In the genomic region with DNA sequence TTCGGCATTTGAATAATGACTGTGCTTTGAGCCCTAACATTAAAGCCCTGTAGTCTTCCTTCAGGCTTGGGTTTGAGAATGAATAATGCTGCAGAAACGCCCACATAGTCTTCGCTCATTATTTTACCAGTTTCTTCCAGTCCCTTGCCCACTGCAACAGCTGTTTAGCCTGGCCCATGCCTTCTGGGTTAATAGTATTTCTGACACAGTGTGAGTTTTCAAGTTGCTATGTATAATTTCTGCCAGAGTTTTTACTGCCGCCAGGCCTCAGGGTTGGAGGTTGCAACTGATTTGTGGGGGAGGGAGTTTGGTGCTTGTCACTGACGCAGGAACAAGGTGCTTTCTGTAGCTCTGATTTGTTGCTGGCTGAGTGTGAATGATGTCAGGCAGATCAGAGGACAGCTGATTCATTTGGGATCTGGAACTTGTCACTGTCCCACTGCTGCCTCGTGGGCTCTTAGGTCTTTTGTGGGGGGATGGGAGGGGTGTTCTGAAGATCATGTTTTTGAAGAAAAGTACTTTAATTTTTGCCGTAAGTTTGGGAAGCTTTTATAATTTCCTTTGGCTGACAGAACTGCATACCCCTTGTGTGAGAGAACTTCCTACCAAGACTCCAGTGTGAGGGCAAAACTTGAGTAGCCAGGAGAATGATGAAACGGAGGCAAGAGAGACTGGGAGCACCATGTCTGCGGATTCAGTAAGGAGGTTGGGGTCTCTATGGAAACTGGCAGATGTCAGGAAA, we compare ENCODE assay signal across 8 cellular contexts.
DNase-seq lines count a peak whose midpoint lies in the region; ATAC-seq and TF ChIP-seq lines count a peak whose summit lies in the region.

No MANE protein-coding gene starts in this region.

- ATAC-seq in left ventricle myocardium superior (peak; percentile 95), upper lobe of right lung (no peak)

- POLR2A ChIA-PET in HEK293 (lab: Yijun Ruan, JAX): no interaction called here

- H3K4me3 ChIP-seq in HEK293 (ENCODE audit: low read depth, low read length): no peak overlapping the region
- H3K4me3 ChIP-seq in smooth muscle cell: peak overlapping the region; percentile 14
- no peak overlapping the region for H3K4me3 ChIP-seq in upper lobe of right lung

- peak overlapping the region; percentile 20 for H2AFZ ChIP-seq in smooth muscle cell (ENCODE audit: low read depth)

- H3F3A ChIP-seq in smooth muscle cell (ENCODE audit: low read depth): peaks cover 16% of the 10 kb centered on the region

- CTCF ChIA-PET in HEK293 (lab: Yijun Ruan, JAX): interaction anchor here (0.6 to 1.1 kb wide), 2 partner anchors 9 to 321 kb away, joined by 3 to 4 read pairs; no protein-coding TSS in a partner anchor

- H3K79me2 ChIP-seq in smooth muscle cell (ENCODE audit: low read depth): peaks cover 19% of the 10 kb centered on the region

- H3K4me2 ChIP-seq in smooth muscle cell: peak overlapping the region; percentile 82

- H3K27ac ChIP-seq in HEK293 (ENCODE audit: extremely low read depth, low read depth, low read length): no peak overlapping the region
- H3K27ac ChIP-seq in smooth muscle cell (ENCODE audit: low read depth): peak overlapping the region; percentile 93
- no peak overlapping the region for H3K27ac ChIP-seq in upper lobe of right lung

- intact Hi-C loops in left ventricle myocardium superior (cut with micrococcal nuclease) (loop anchor here (10.0 kb wide), 1 partner anchor 111 kb away; no protein-coding TSS in a partner anchor), upper lobe of right lung (cut with DNase I) (no loop called here)

- H3K4me1 ChIP-seq in HEK293 (ENCODE audit: control insufficient read depth, insufficient read depth, low read length) (no peaks in the 10 kb centered on the region), smooth muscle cell (ENCODE audit: low read depth) (peaks cover 21% of the 10 kb centered on the region), upper lobe of right lung (no peaks in the 10 kb centered on the region)

- H3K9me3 ChIP-seq in HEK293 (ENCODE audit: control insufficient read depth, insufficient read depth, low read depth, low read length): no peaks in the 10 kb centered on the region
- H3K9me3 ChIP-seq in smooth muscle cell (replicated peaks; ENCODE audit: low read depth): no peaks in the 10 kb centered on the region
- no peaks in the 10 kb centered on the region for H3K9me3 ChIP-seq in upper lobe of right lung

- peak overlapping the region; percentile 80 for H3K9ac ChIP-seq in smooth muscle cell (ENCODE audit: low read depth)

- TF ChIP-seq CTCF in HEK293 (tag by site-specific recombination; IDR thresholded peaks at IDR 0.05) (no peak), smooth muscle cell (IDR thresholded peaks at IDR 0.05; ENCODE audit: borderline replicate concordance, insufficient read depth, poor library complexity, severe bottlenecking) (no peak), upper lobe of right lung (IDR thresholded peaks at IDR 0.05) (no peak)

- no peaks in the 10 kb centered on the region for H3K27me3 ChIP-seq in smooth muscle cell (ENCODE audit: low read depth)
- H3K27me3 ChIP-seq in upper lobe of right lung: no peaks in the 10 kb centered on the region

- WGBS in smooth muscle cell (ENCODE audit: low lambda C conversion rate): 8% methylated on average over 9 of the region's 9 CpGs

- DNase-seq in activated T-cell treated with anti-CD3 and anti-CD28 coated beads, Interleukin-2, amount 50 U/mL, for 48 hours: peak; percentile 34 to 37
- DNase-seq in left ventricle myocardium superior: peak; percentile 59
- peak; percentile 23 for DNase-seq in smooth muscle cell (lab: John Stamatoyannopoulos, UW; ENCODE audit: unreplicated experiment)
- DNase-seq in upper lobe of right lung: no peak
- DNase-seq in SIG-M5 (lab: John Stamatoyannopoulos, UW): no peak
- DNase-seq in OCI-M1 (lab: John Stamatoyannopoulos, UW): no peak
- DNase-seq in GM19238 (ENCODE audit: insufficient read length, low spot score): no peak

- no peaks in the 10 kb centered on the region for H4K20me1 ChIP-seq in smooth muscle cell (ENCODE audit: low read depth)

- H3K36me3 ChIP-seq in HEK293 (ENCODE audit: control insufficient read depth in 2 of 2, insufficient read depth in 1 of 2, low read length in 2 of 2) (no peaks in the 10 kb centered on the region), smooth muscle cell (ENCODE audit: low read depth) (no peaks in the 10 kb centered on the region), upper lobe of right lung (no peaks in the 10 kb centered on the region)

TF ChIP-seq in HEK293, 187 proteins besides CTCF, POLR2A, EP300 and RAD21 (continues in another document):
- TF ChIP-seq, protein P1, sequence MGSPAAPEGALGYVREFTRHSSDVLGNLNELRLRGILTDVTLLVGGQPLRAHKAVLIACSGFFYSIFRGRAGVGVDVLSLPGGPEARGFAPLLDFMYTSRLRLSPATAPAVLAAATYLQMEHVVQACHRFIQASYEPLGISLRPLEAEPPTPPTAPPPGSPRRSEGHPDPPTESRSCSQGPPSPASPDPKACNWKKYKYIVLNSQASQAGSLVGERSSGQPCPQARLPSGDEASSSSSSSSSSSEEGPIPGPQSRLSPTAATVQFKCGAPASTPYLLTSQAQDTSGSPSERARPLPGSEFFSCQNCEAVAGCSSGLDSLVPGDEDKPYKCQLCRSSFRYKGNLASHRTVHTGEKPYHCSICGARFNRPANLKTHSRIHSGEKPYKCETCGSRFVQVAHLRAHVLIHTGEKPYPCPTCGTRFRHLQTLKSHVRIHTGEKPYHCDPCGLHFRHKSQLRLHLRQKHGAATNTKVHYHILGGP (tag by site-specific recombination; IDR thresholded peaks at IDR 0.05): no peak
- TF ChIP-seq, protein P2, sequence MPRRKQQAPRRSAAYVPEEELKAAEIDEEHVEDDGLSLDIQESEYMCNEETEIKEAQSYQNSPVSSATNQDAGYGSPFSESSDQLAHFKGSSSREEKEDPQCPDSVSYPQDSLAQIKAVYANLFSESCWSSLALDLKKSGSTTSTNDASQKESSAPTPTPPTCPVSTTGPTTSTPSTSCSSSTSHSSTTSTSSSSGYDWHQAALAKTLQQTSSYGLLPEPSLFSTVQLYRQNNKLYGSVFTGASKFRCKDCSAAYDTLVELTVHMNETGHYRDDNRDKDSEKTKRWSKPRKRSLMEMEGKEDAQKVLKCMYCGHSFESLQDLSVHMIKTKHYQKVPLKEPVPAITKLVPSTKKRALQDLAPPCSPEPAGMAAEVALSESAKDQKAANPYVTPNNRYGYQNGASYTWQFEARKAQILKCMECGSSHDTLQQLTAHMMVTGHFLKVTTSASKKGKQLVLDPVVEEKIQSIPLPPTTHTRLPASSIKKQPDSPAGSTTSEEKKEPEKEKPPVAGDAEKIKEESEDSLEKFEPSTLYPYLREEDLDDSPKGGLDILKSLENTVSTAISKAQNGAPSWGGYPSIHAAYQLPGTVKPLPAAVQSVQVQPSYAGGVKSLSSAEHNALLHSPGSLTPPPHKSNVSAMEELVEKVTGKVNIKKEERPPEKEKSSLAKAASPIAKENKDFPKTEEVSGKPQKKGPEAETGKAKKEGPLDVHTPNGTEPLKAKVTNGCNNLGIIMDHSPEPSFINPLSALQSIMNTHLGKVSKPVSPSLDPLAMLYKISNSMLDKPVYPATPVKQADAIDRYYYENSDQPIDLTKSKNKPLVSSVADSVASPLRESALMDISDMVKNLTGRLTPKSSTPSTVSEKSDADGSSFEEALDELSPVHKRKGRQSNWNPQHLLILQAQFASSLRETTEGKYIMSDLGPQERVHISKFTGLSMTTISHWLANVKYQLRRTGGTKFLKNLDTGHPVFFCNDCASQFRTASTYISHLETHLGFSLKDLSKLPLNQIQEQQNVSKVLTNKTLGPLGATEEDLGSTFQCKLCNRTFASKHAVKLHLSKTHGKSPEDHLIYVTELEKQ (tag by site-specific recombination; IDR thresholded peaks at IDR 0.05; ENCODE audit: borderline replicate concordance): peak; percentile 50; the same call in 1 of the 2 replicates
- TF ChIP-seq KLF9 (tag by site-specific recombination; IDR thresholded peaks at IDR 0.05; ENCODE audit: low read depth) (peak; percentile 39; the same call in 1 of the 2 replicates), ZNF629 (tag by site-specific recombination; IDR thresholded peaks at IDR 0.05) (peak; percentile 86), GFI1B (tag by site-specific recombination; IDR thresholded peaks at IDR 0.05) (peak; percentile 96), SP7 (tag by site-specific recombination; IDR thresholded peaks at IDR 0.05) (peak; percentile 76)
- TF ChIP-seq, protein P3, sequence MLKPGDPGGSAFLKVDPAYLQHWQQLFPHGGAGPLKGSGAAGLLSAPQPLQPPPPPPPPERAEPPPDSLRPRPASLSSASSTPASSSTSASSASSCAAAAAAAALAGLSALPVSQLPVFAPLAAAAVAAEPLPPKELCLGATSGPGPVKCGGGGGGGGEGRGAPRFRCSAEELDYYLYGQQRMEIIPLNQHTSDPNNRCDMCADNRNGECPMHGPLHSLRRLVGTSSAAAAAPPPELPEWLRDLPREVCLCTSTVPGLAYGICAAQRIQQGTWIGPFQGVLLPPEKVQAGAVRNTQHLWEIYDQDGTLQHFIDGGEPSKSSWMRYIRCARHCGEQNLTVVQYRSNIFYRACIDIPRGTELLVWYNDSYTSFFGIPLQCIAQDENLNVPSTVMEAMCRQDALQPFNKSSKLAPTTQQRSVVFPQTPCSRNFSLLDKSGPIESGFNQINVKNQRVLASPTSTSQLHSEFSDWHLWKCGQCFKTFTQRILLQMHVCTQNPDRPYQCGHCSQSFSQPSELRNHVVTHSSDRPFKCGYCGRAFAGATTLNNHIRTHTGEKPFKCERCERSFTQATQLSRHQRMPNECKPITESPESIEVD (tag by site-specific recombination; IDR thresholded peaks at IDR 0.05): peak; percentile 91

Comparison
In these comparisons a context has a peak if more than half of its experiments do, and no peak if none do; other contexts are left out.
1. DNase-seq: peak in activated T-cell treated with anti-CD3 and anti-CD28 coated beads, Interleukin-2, amount 50 U/mL, for 48 hours (2 of 2), left ventricle myocardium superior (single experiment) and smooth muscle cell (single experiment); none in upper lobe of right lung (single experiment), SIG-M5 (single experiment), OCI-M1 (single experiment) and GM19238 (single experiment).